1 cellular context compared by ENCODE assay signal in genomic region chr1:36400514-36400824, GRCh38.
TF ChIP-seq lines count a peak whose summit lies in the region.

No MANE protein-coding gene starts in this region.

TF ChIP-seq in GM23338, 12 proteins besides CTCF, POLR2A, EP300 and RAD21 (continued from another document):
- TF ChIP-seq ZNF462 (CRISPR knock-in tag; IDR thresholded peaks at IDR 0.05) (no peak), ZNF114 (CRISPR knock-in tag; IDR thresholded peaks at IDR 0.05) (no peak), ZNF331 (CRISPR knock-in tag; IDR thresholded peaks at IDR 0.05; ENCODE audit: low read depth) (no peak), ETS1 (IDR thresholded peaks at IDR 0.05) (no peak), JUNB (IDR thresholded peaks at IDR 0.05; ENCODE audit: unreplicated experiment) (no peak)
